ENCODE assay signal across 1 cellular context in genomic region chr11:46718155-46719019, GRCh38.
TF ChIP-seq lines count a peak whose summit lies in the region.

No MANE protein-coding gene starts in this region.

TF ChIP-seq in endothelial cell of umbilical vein, 7 proteins besides CTCF, POLR2A, EP300 and RAD21:
- no peak for TF ChIP-seq FOS (IDR thresholded peaks at IDR 0.05; ENCODE audit: borderline replicate concordance, insufficient read depth, low read length)
- TF ChIP-seq, protein P1, sequence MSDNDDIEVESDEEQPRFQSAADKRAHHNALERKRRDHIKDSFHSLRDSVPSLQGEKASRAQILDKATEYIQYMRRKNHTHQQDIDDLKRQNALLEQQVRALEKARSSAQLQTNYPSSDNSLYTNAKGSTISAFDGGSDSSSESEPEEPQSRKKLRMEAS (IDR thresholded peaks at IDR 0.05; ENCODE audit: insufficient read depth, insufficient read length): no peak
- TF ChIP-seq EZH2 (IDR thresholded peaks at IDR 0.05; ENCODE audit: borderline replicate concordance, low read depth, low read length, severe bottlenecking): no peak
